ENCODE assay signal across 1 cellular context in genomic region chr11:68469122-68469521, GRCh38.
TF ChIP-seq lines count a peak whose summit lies in the region.

No MANE protein-coding gene starts in this region.

TF ChIP-seq in HepG2, 621 proteins besides CTCF, POLR2A, EP300 and RAD21 (continues in another document):
- TF ChIP-seq IKZF5 (CRISPR knock-in tag; IDR thresholded peaks at IDR 0.05) (peak; percentile 69; the same call in 1 of the 2 replicates), FOXP1 (IDR thresholded peaks at IDR 0.05) (peak; percentile 11; the same call in 1 of the 2 replicates), FOXP1 (CRISPR knock-in tag; IDR thresholded peaks at IDR 0.05) (peak; percentile 57; the same call in 1 of the 2 replicates), RBM39 (IDR thresholded peaks at IDR 0.05; ENCODE audit: low read depth, low read length, poor library complexity, severe bottlenecking) (no peak), ZNF652 (CRISPR knock-in tag; IDR thresholded peaks at IDR 0.05; ENCODE audit: borderline replicate concordance, low read depth) (no peak), ZNF639 (CRISPR knock-in tag; conservative IDR thresholded peaks at IDR 0.05) (no peak), ZNF501 (CRISPR knock-in tag; IDR thresholded peaks at IDR 0.05) (no peak), MTA1 (CRISPR knock-in tag; IDR thresholded peaks at IDR 0.05; ENCODE audit: borderline replicate concordance) (no peak), ZBTB1 (CRISPR knock-in tag; IDR thresholded peaks at IDR 0.05; ENCODE audit: borderline replicate concordance) (no peak), CEBPB (IDR thresholded peaks at IDR 0.05; ENCODE audit: borderline replicate concordance, low read depth, low read length) (peak; percentile 73; the same call in 1 of the 2 replicates), ADNP (CRISPR knock-in tag; IDR thresholded peaks at IDR 0.05) (no peak), SRF (IDR thresholded peaks at IDR 0.05; ENCODE audit: low read depth, low read length) (no peak), ATF2 (CRISPR knock-in tag; IDR thresholded peaks at IDR 0.05) (no peak), ZNF687 (CRISPR knock-in tag; IDR thresholded peaks at IDR 0.05) (no peak), UBTF (CRISPR knock-in tag; IDR thresholded peaks at IDR 0.05) (no peak), TOE1 (CRISPR knock-in tag; IDR thresholded peaks at IDR 0.05) (no peak), NFAT5 (CRISPR knock-in tag; IDR thresholded peaks at IDR 0.05) (no peak), HIVEP1 (CRISPR knock-in tag; IDR thresholded peaks at IDR 0.05) (no peak), ONECUT2 (CRISPR knock-in tag; IDR thresholded peaks at IDR 0.05) (no peak), SMC3 (IDR thresholded peaks at IDR 0.05; ENCODE audit: low read length) (no peak), POLR2G (IDR thresholded peaks at IDR 0.05; ENCODE audit: low read depth, low read length) (no peak), ZNF17 (CRISPR knock-in tag; IDR thresholded peaks at IDR 0.05) (no peak), ZSCAN20 (CRISPR knock-in tag; IDR thresholded peaks at IDR 0.05; ENCODE audit: borderline replicate concordance) (no peak), CC2D1A (CRISPR knock-in tag; IDR thresholded peaks at IDR 0.05) (no peak), SRSF1 (optimal IDR thresholded peaks at IDR 0.05; ENCODE audit: low read depth, low read length) (no peak), ZNF883 (CRISPR knock-in tag; IDR thresholded peaks at IDR 0.05; ENCODE audit: not compliant biosample characterization) (no peak), TBL1XR1 (IDR thresholded peaks at IDR 0.05; ENCODE audit: borderline replicate concordance, low read length, partially characterized antibody) (peak; percentile 97), FOXA1 (IDR thresholded peaks at IDR 0.05) (no peak), FOXA1 (CRISPR knock-in tag; IDR thresholded peaks at IDR 0.05) (peak; percentile 60), ZNF484 (CRISPR knock-in tag; IDR thresholded peaks at IDR 0.05; ENCODE audit: borderline replicate concordance, low read depth) (no peak), ZNF180 (CRISPR knock-in tag; IDR thresholded peaks at IDR 0.05; ENCODE audit: borderline replicate concordance, low read depth) (no peak), MAZ (IDR thresholded peaks at IDR 0.05; ENCODE audit: borderline replicate concordance, low read depth, low read length) (no peak), MAZ (CRISPR knock-in tag; IDR thresholded peaks at IDR 0.05; ENCODE audit: low read depth) (no peak), HOMEZ (CRISPR knock-in tag; IDR thresholded peaks at IDR 0.05; ENCODE audit: low read depth) (peak; percentile 21; the same call in 1 of the 2 replicates), ZNF629 (CRISPR knock-in tag; conservative IDR thresholded peaks at IDR 0.05) (no peak), ZNF878 (CRISPR knock-in tag; IDR thresholded peaks at IDR 0.05) (no peak), MZF1 (CRISPR knock-in tag; IDR thresholded peaks at IDR 0.05; ENCODE audit: borderline replicate concordance) (no peak), NRL (CRISPR knock-in tag; IDR thresholded peaks at IDR 0.05; ENCODE audit: borderline replicate concordance) (no peak), TCF12 (IDR thresholded peaks at IDR 0.05) (no peak), TCF12 (CRISPR knock-in tag; IDR thresholded peaks at IDR 0.05) (no peak), ZNF615 (CRISPR knock-in tag; IDR thresholded peaks at IDR 0.05; ENCODE audit: borderline replicate concordance) (no peak), POGZ (CRISPR knock-in tag; IDR thresholded peaks at IDR 0.05) (no peak)
